In the genomic region with DNA sequence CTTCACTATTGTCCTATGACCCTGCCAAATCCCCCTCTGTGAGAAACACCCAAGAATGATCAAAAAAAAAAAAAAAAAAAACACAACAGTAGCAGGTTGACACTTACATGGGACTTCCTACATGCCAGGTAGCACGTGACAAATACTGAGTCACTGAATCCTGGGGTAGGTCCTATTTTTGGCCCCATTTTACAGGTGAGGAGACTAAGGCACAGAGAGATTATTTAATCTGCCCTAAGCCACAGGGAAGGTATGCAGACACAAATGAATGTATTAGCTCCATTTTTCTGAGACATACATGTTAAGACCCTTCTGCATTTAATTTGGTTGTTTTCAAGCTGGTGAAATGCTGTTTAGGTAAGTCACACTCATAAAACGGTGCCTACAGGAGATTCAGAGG, we compare ENCODE assay signal across 32 cellular contexts. TPM values are rescaled to one million over a fixed set of nuclear protein-coding genes. Genes with fewer than 3 reads are reported as not detected.
"Had no signal": no experiment of that assay in that cellular context is flagged by ENCODE, and none has a peak within 500 bp of the region (broad histone marks: within the 10 kb centered on the region; RNA-seq: fewer than 3 reads in every experiment).

No MANE protein-coding gene starts in this region.

- H3K27me3 Mint-ChIP-seq: activated B cell treated with CpG ODN at 0.5 μM for 24 hours; activated naive CD4-positive, alpha-beta T cell treated with anti-CD3 and anti-CD28 coated beads, Interleukin-2, amount 10 ng/mL, durations not matched to agents 7 days and 5 days; activated naive CD8-positive, alpha-beta T cell treated with anti-CD3 and anti-CD28 coated beads, Interleukin-2, amount 10 ng/mL, durations not matched to agents 7 days and 5 days; brain; central memory CD8-positive, alpha-beta T cell; effector memory CD8-positive, alpha-beta T cell; T-helper 17 cell had no signal

- H2AFZ ChIP-seq: hepatocyte had no signal

- H3K27ac ChIP-seq: ascending aorta, breast epithelium, coronary artery, esophagus muscularis mucosa, foreskin keratinocyte, gastrocnemius medialis, heart right ventricle, hepatocyte, WERI-Rb-1 had no signal

- H3K27me3 ChIP-seq: ascending aorta, breast epithelium, esophagus muscularis mucosa, foreskin keratinocyte, gastrocnemius medialis, heart right ventricle, hepatocyte had no signal

- H3K4me2 ChIP-seq: hepatocyte had no signal

- H3K4me3 ChIP-seq: ascending aorta, breast epithelium, coronary artery, esophagus muscularis mucosa, gastrocnemius medialis, heart right ventricle, hepatocyte had no signal

- H3K9me3 Mint-ChIP-seq: activated B cell treated with CpG ODN at 0.5 μM for 24 hours; activated naive CD4-positive, alpha-beta T cell treated with anti-CD3 and anti-CD28 coated beads, Interleukin-2, amount 10 ng/mL, durations not matched to agents 7 days and 5 days; activated naive CD4-positive, alpha-beta T cell treated with anti-CD3 and anti-CD28 coated beads, Interleukin-2, amount 50 U/mL, for 72 hours; activated naive CD8-positive, alpha-beta T cell treated with anti-CD3 and anti-CD28 coated beads, Interleukin-2, amount 10 ng/mL, durations not matched to agents 7 days and 5 days; brain; central memory CD8-positive, alpha-beta T cell; effector memory CD8-positive, alpha-beta T cell; T-helper 2 cell treated with Interferon-gamma antibody and Interleukin-4, amounts not matched to agents 5 μg/mL and 100 μg/mL, for 36 hours had no signal

- H3K9me3 ChIP-seq: ascending aorta, breast epithelium, esophagus muscularis mucosa, gastrocnemius medialis, heart right ventricle had no signal

- H3K4me3 Mint-ChIP-seq: activated B cell treated with CpG ODN at 0.5 μM for 24 hours; activated naive CD4-positive, alpha-beta T cell treated with anti-CD3 and anti-CD28 coated beads, Interleukin-2, amount 10 ng/mL, durations not matched to agents 7 days and 5 days; activated naive CD8-positive, alpha-beta T cell treated with anti-CD3 and anti-CD28 coated beads, Interleukin-2, amount 10 ng/mL, durations not matched to agents 7 days and 5 days; brain; central memory CD8-positive, alpha-beta T cell; effector memory CD8-positive, alpha-beta T cell; T-helper 17 cell; T-helper 2 cell treated with Interferon-gamma antibody and Interleukin-4, amounts not matched to agents 5 μg/mL and 100 μg/mL, for 36 hours had no signal

- DNase-seq: activated B cell treated with CpG ODN at 0.5 μM for 24 hours; activated CD4-positive, alpha-beta T cell treated with anti-CD3 and anti-CD28 coated beads for 48 hours; activated CD4-positive, alpha-beta T cell treated with anti-CD3 and anti-CD28 coated beads, Interleukin-2, amount 50 U/mL, for 1 hour; activated CD4-positive, alpha-beta T cell treated with anti-CD3 and anti-CD28 coated beads, Interleukin-2, amount 50 U/mL, for 48 hours; activated CD8-positive, alpha-beta memory T cell treated with anti-CD3 and anti-CD28 coated beads, Interleukin-2, amount 50 U/mL, for 48 hours; activated gamma-delta T cell; activated naive CD4-positive, alpha-beta T cell; activated naive CD4-positive, alpha-beta T cell treated with anti-CD3 and anti-CD28 coated beads, Interleukin-2, amount 10 ng/mL, durations not matched to agents 7 days and 5 days; activated naive CD8-positive, alpha-beta T cell treated with anti-CD3 and anti-CD28 coated beads, Interleukin-2, amount 10 ng/mL, durations not matched to agents 7 days and 5 days; activated T-cell treated with anti-CD3 and anti-CD28 coated beads for 4 hours; activated T-cell treated with anti-CD3 and anti-CD28 coated beads, Interleukin-2, amount 50 U/mL, for 48 hours; dermis blood vessel endothelial cell; effector CD4-positive, alpha-beta T cell; effector memory CD8-positive, alpha-beta T cell; erythroblast; foreskin keratinocyte; gastrocnemius medialis; heart right ventricle; T-helper 1 cell; T-helper 17 cell; T1000; WERI-Rb-1 had no signal

- H3K79me2 ChIP-seq: hepatocyte had no signal

- H3K36me3 Mint-ChIP-seq: activated naive CD4-positive, alpha-beta T cell treated with anti-CD3 and anti-CD28 coated beads, Interleukin-2, amount 50 U/mL, for 72 hours had no signal

- H3K36me3 ChIP-seq: breast epithelium had no signal

- H3K4me1 ChIP-seq: ascending aorta, breast epithelium, esophagus muscularis mucosa, foreskin keratinocyte, gastrocnemius medialis, heart right ventricle had no signal

- ATAC-seq: activated CD4-positive, CD25-positive, alpha-beta regulatory T cell treated with anti-CD3 and anti-CD28 coated beads, Interleukin-2, amount 50 U/mL, for 24 hours; activated naive CD4-positive, alpha-beta T cell treated with anti-CD3 and anti-CD28 coated beads, Interleukin-2, amount 50 U/mL, for 72 hours; effector memory CD8-positive, alpha-beta T cell; foreskin keratinocyte; gastrocnemius medialis; heart right ventricle; T-helper 17 cell had no signal

- H3K4me1 Mint-ChIP-seq: activated B cell treated with CpG ODN at 0.5 μM for 24 hours; activated naive CD4-positive, alpha-beta T cell treated with anti-CD3 and anti-CD28 coated beads, Interleukin-2, amount 10 ng/mL, durations not matched to agents 7 days and 5 days; activated naive CD8-positive, alpha-beta T cell treated with anti-CD3 and anti-CD28 coated beads, Interleukin-2, amount 10 ng/mL, durations not matched to agents 7 days and 5 days; brain had no signal

- H3K27ac Mint-ChIP-seq: activated B cell treated with CpG ODN at 0.5 μM for 24 hours; activated naive CD4-positive, alpha-beta T cell treated with anti-CD3 and anti-CD28 coated beads, Interleukin-2, amount 10 ng/mL, durations not matched to agents 7 days and 5 days; activated naive CD8-positive, alpha-beta T cell treated with anti-CD3 and anti-CD28 coated beads, Interleukin-2, amount 10 ng/mL, durations not matched to agents 7 days and 5 days; effector memory CD8-positive, alpha-beta T cell; T-helper 17 cell; T-helper 2 cell treated with Interferon-gamma antibody and Interleukin-4, amounts not matched to agents 5 μg/mL and 100 μg/mL, for 36 hours had no signal

RNA-seq across cellular contexts. Expression of a gene that starts 15.7 kb away (rescaled TPM):
- total RNA-seq: ascending aorta, dermis blood vessel endothelial cell, gastrocnemius medialis, hepatocyte had no signal
